ENCODE assay signal across 18 cellular contexts in genomic region chr3:5271061-5271683, GRCh38.
"Had no signal": no experiment of that assay in that cellular context is flagged by ENCODE, and none has a peak within 500 bp of the region (broad histone marks: within the 10 kb centered on the region; RNA-seq: fewer than 3 reads in every experiment).

No MANE protein-coding gene starts in this region.

- ATAC-seq: activated CD8-positive, alpha-beta T cell treated with anti-CD3 and anti-CD28 coated beads, Interleukin-2, amount 10 ng/mL, durations not matched to agents 7 days and 5 days; activated T-cell treated with anti-CD3 and anti-CD28 coated beads, Interleukin-2, amount 50 U/mL, for 4 hours; gastrocnemius medialis; lower lobe of right lung; stimulated activated naive CD8-positive, alpha-beta T cell treated with anti-CD3 and anti-CD28 coated beads, Interleukin-15, Interleukin-2, amounts not matched to agents 100 U/mL and 50 U/mL, for 24 hours had no signal

- H3K4me1 ChIP-seq: colonic mucosa, gastrocnemius medialis, lower lobe of right lung, uterus had no signal

- H3K9me3 ChIP-seq: colonic mucosa, gastrocnemius medialis, lower lobe of right lung, tibial artery, uterus had no signal

- H3K27me3 ChIP-seq: colonic mucosa, gastrocnemius medialis, tibial artery, uterus had no signal

- DNase-seq: activated CD4-positive, alpha-beta T cell treated with anti-CD3 and anti-CD28 coated beads, Interleukin-2, amount 10 ng/mL, durations not matched to agents 7 days and 5 days; activated CD8-positive, alpha-beta T cell treated with anti-CD3 and anti-CD28 coated beads, Interleukin-2, amount 10 ng/mL, durations not matched to agents 7 days and 5 days; activated effector memory CD4-positive, alpha-beta T cell treated with anti-CD3 and anti-CD28 coated beads, Interleukin-2, amount 50 U/mL, for 16 hours; activated naive CD4-positive, alpha-beta T cell treated with anti-CD3 and anti-CD28 coated beads, Interleukin-2, amount 50 U/mL, for 16 hours; activated T-cell treated with anti-CD3 and anti-CD28 coated beads, Interleukin-2, amount 50 U/mL, for 4 hours; aorta; colonic mucosa; gastrocnemius medialis; head of caudate nucleus; lower lobe of right lung; midbrain; occipital lobe; stimulated activated CD4-positive, alpha-beta T cell treated with anti-CD3 and anti-CD28 coated beads, Interleukin-2, amount 100 ng/mL, for 24 hours; stimulated activated naive CD8-positive, alpha-beta T cell treated with anti-CD3 and anti-CD28 coated beads, Interleukin-15, Interleukin-2, amounts not matched to agents 100 U/mL and 50 U/mL, for 24 hours; substantia nigra; T-helper 9 cell; tibial artery; uterus had no signal

- H3K27ac ChIP-seq: colonic mucosa, gastrocnemius medialis, lower lobe of right lung, tibial artery, uterus had no signal

- H3K36me3 ChIP-seq: colonic mucosa, gastrocnemius medialis, lower lobe of right lung, tibial artery, uterus had no signal

- H3K4me3 ChIP-seq: colonic mucosa, gastrocnemius medialis, lower lobe of right lung, tibial artery, uterus had no signal
